20 cellular contexts compared by ENCODE assay signal in the genomic region with DNA sequence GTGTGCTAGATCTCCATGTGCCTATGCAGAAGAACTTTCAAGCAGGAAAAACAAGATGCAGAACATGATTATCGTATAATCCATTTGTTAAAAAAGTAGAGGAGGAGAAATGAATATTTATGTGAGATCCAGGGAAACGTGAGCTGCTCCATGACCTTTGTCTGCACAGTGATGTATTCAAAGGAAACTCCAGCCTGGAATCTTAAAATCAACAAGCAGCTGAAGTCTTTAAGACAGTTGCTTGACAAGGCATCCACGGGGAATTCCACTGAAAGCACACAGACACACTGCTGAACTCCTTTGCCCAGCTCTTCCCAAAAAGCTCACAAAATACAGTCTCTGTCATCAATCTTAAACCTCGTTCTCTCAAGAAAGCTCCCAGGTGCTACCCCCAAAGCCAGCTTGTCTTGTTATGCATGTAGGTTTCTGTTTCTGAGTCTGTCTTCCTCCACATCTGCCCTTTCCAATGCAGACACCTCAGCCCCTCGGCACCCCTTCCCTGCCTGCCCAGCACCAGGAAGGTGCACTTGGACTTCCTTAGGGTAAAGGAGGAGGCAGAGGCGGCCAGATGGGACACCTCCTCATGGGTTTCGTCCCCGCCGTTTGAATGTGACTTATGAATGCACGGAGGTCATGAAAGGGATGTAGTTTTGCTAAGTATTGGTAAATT. TPM values are rescaled to one million over a fixed set of nuclear protein-coding genes. Genes with fewer than 3 reads are reported as not detected.
DNase-seq lines count a peak whose midpoint lies in the region; ATAC-seq, FAIRE-seq and TF ChIP-seq lines count a peak whose summit lies in the region.
"Had no signal": no experiment of that assay in that cellular context is flagged by ENCODE, and none has a peak within 500 bp of the region (broad histone marks: within the 10 kb centered on the region; RNA-seq: fewer than 3 reads in every experiment).

No MANE protein-coding gene starts in this region.

- CTCF ChIA-PET in GM12878 (lab: Yijun Ruan, JAX): interaction anchor here (0.7 to 1.8 kb wide), 7 partner anchors 10 to 60 kb away, joined by 3 to 17 read pairs (median 5); a partner anchor contains a TSS
- CTCF ChIA-PET in activated CD4-positive, alpha-beta T cell treated with anti-CD3 and anti-CD28 coated beads, Interleukin-2, amount 10 ng/mL, durations not matched to agents 7 days and 5 days (lab: Charles Lee): no interaction called here

- intact Hi-C loops in GM12878 (cut with micrococcal nuclease; ENCODE audit: unreplicated experiment): loop anchor here (2.0 kb wide), 1 partner anchor 19 kb away; no protein-coding TSS in a partner anchor
- intact Hi-C loops in kidney (cut with DNase I): no loop called here

- peak overlapping the region; percentile 60 for H3K27ac ChIP-seq in GM12878 (ENCODE audit: control insufficient read depth, insufficient read depth)
- no peak overlapping the region for H3K27ac ChIP-seq in kidney (ENCODE audit: low read depth in 2 of 2, low read length in 2 of 2)
- H3K27ac ChIP-seq: 22Rv1, left lung, tibial nerve had no signal

- BruUV-seq in GM12878 (replicated peaks; lab: Mats Ljungman, UMichigan): TSS peak; percentile 84

- peak overlapping the region; percentile 21 for H3K9ac ChIP-seq in GM12878 (ENCODE audit: control insufficient read depth, insufficient read depth, low read length)
- H3K9ac ChIP-seq in kidney (ENCODE audit: low read length in 2 of 2): no peak overlapping the region

- H3K27me3 ChIP-seq in GM12878 (replicated peaks in 1 of 2; ENCODE audit: control insufficient read depth in 2 of 2, insufficient read depth in 2 of 2, low read length in 1 of 2): no peaks in the 10 kb centered on the region
- H3K27me3 ChIP-seq: left lung, tibial nerve had no signal

- DNase-seq in NCI-H2171 treated with DMSO at 0.1 percent for 48 hours (lab: John Stamatoyannopoulos, UW) (peak; percentile 29), NCI-H2171 (lab: John Stamatoyannopoulos, UW) (no peak), GM12878 (ENCODE audit: low read depth, low spot score) (no peak), type B pancreatic cell (ENCODE audit: extremely low spot score, unreplicated experiment) (no peak), NCI-H446 (lab: John Stamatoyannopoulos, UW) (no peak), kidney (no peak)
- DNase-seq in activated CD4-positive, alpha-beta T cell treated with anti-CD3 and anti-CD28 coated beads, Interleukin-2, amount 10 ng/mL, durations not matched to agents 7 days and 5 days: no peak
- DNase-seq: activated CD8-positive, alpha-beta memory T cell treated with anti-CD3 and anti-CD28 coated beads, Interleukin-2, amount 10 ng/mL, durations not matched to agents 7 days and 5 days; activated gamma-delta T cell; DND-41; left lung; MM.1S; NCI-H1930; NCI-H510A treated with DMSO at 0.1 percent for 48 hours; SHP77 treated with DMSO at 0.1 percent for 48 hours; T-helper 17 cell had no signal

- peak overlapping the region; percentile 42 for H3K4me3 ChIP-seq in GM12878
- H3K4me3 ChIP-seq in kidney (ENCODE audit: low read length in 2 of 2): no peak overlapping the region
- H3K4me3 ChIP-seq: left lung, tibial nerve had no signal

- TF ChIP-seq EP300 in GM12878 (IDR thresholded peaks at IDR 0.05; ENCODE audit: borderline replicate concordance in 1 of 2, control insufficient read depth in 1 of 2, low read depth in 2 of 2, low read length in 2 of 2): no peak

- TF ChIP-seq RAD21 in GM12878 (IDR thresholded peaks at IDR 0.05; ENCODE audit: insufficient read depth, low read depth, low read length): no peak

- no peaks in the 10 kb centered on the region for H4K20me1 ChIP-seq in GM12878 (ENCODE audit: control insufficient read depth, insufficient read depth)

- H3K36me3 Mint-ChIP-seq in type B pancreatic cell: no peaks in the 10 kb centered on the region
- H3K36me3 Mint-ChIP-seq in activated CD4-positive, alpha-beta T cell treated with anti-CD3 and anti-CD28 coated beads, Interleukin-2, amount 10 ng/mL, durations not matched to agents 7 days and 5 days (ENCODE audit: low read depth): no peaks in the 10 kb centered on the region
- H3K36me3 Mint-ChIP-seq: activated CD8-positive, alpha-beta memory T cell treated with anti-CD3 and anti-CD28 coated beads, Interleukin-2, amount 10 ng/mL, durations not matched to agents 7 days and 5 days had no signal

- TF ChIP-seq CTCF in GM12878 (IDR thresholded peaks at IDR 0.05 in 2 of 3, conservative IDR thresholded peaks at IDR 0.05 in 1 of 3; ENCODE audit: control insufficient read depth in 2 of 3, extremely low read depth in 1 of 3, insufficient read depth in 1 of 3, low read depth in 3 of 3, low read length in 3 of 3): no peak
- TF ChIP-seq CTCF in type B pancreatic cell (conservative IDR thresholded peaks at IDR 0.05): no peak
- no peak for TF ChIP-seq CTCF in kidney (IDR thresholded peaks at IDR 0.05; ENCODE audit: borderline replicate concordance, extremely low read depth, insufficient read depth)

- H3K4me2 ChIP-seq in GM12878 (ENCODE audit: control insufficient read depth, insufficient read depth): peak overlapping the region; percentile 64

- H3K4me1 Mint-ChIP-seq in type B pancreatic cell (ENCODE audit: unreplicated experiment): no peaks in the 10 kb centered on the region
- no peaks in the 10 kb centered on the region for H3K4me1 Mint-ChIP-seq in activated CD4-positive, alpha-beta T cell treated with anti-CD3 and anti-CD28 coated beads, Interleukin-2, amount 10 ng/mL, durations not matched to agents 7 days and 5 days
- H3K4me1 Mint-ChIP-seq: activated CD8-positive, alpha-beta memory T cell treated with anti-CD3 and anti-CD28 coated beads, Interleukin-2, amount 10 ng/mL, durations not matched to agents 7 days and 5 days had no signal

- POLR2A ChIA-PET in GM12878 (lab: Charles Lee): interaction anchor here (0.6 to 3.3 kb wide), 7 partner anchors 18 to 247 kb away, joined by 3 to 28 read pairs (median 7); a partner anchor contains a TSS
- POLR2A ChIA-PET in activated CD4-positive, alpha-beta T cell treated with anti-CD3 and anti-CD28 coated beads, Interleukin-2, amount 10 ng/mL, durations not matched to agents 7 days and 5 days (lab: Charles Lee): no interaction called here

- ATAC-seq in HG02678 (IDR thresholded peaks at IDR 0.05; ENCODE audit: unreplicated experiment) (peak; percentile 68), GM12878 (peak; percentile 79)
- ATAC-seq: activated CD4-positive, CD25-positive, alpha-beta regulatory T cell treated with anti-CD3 and anti-CD28 coated beads, Interleukin-2, amount 50 U/mL, for 24 hours; activated CD8-positive, alpha-beta memory T cell treated with anti-CD3 and anti-CD28 coated beads, Interleukin-2, amount 10 ng/mL, durations not matched to agents 7 days and 5 days; left lung; T-helper 17 cell had no signal

- FAIRE-seq in GM12878 (lab: Jason Lieb, UNC): peak; percentile 88
- no peak for FAIRE-seq in kidney (lab: Jason Lieb, UNC)

- no peak overlapping the region for H3K27ac Mint-ChIP-seq in type B pancreatic cell
- no peak overlapping the region for H3K27ac Mint-ChIP-seq in activated CD4-positive, alpha-beta T cell treated with anti-CD3 and anti-CD28 coated beads, Interleukin-2, amount 10 ng/mL, durations not matched to agents 7 days and 5 days
- H3K27ac Mint-ChIP-seq: activated CD8-positive, alpha-beta memory T cell treated with anti-CD3 and anti-CD28 coated beads, Interleukin-2, amount 10 ng/mL, durations not matched to agents 7 days and 5 days; T-helper 17 cell had no signal

- H3K9me3 ChIP-seq in GM12878 (replicated peaks; ENCODE audit: control insufficient read depth, insufficient read depth, low read length): peaks cover 3% of the 10 kb centered on the region; the same call in 2 of the 3 replicates
- no peaks in the 10 kb centered on the region for H3K9me3 ChIP-seq in kidney (ENCODE audit: control insufficient read depth in 1 of 2, low read length in 2 of 2)
- H3K9me3 ChIP-seq: left lung, tibial nerve had no signal

- H2AFZ ChIP-seq in GM12878 (ENCODE audit: control insufficient read depth, low read depth, low read length): peak overlapping the region; percentile 56

- H3K4me1 ChIP-seq in GM12878 (ENCODE audit: control insufficient read depth, insufficient read depth, low read length) (peaks cover 11% of the 10 kb centered on the region), kidney (ENCODE audit: control insufficient read depth in 1 of 2, insufficient read depth in 1 of 2, low read depth in 1 of 2, low read length in 2 of 2) (peaks cover 0 to 2% of the 10 kb centered on the region in 2 donors)
- H3K4me1 ChIP-seq: left lung had no signal

- 86% methylated on average over 10 of the region's 10 CpGs for WGBS in GM12878 (ENCODE audit: insufficient coverage, insufficient replicate concordance, low lambda C conversion rate, missing lambda C conversion rate)

- no peaks in the 10 kb centered on the region; a peak in 1 of 4 replicates for H3K36me3 ChIP-seq in GM12878 (ENCODE audit: control insufficient read depth in 2 of 2, insufficient read depth in 2 of 2, low read length in 1 of 2)
- no peaks in the 10 kb centered on the region for H3K36me3 ChIP-seq in kidney (ENCODE audit: control insufficient read depth in 1 of 2, insufficient read depth in 2 of 2, low read length in 2 of 2)
- H3K36me3 ChIP-seq: left lung, tibial nerve had no signal

- H3K27me3 Mint-ChIP-seq in type B pancreatic cell: peaks cover 4% of the 10 kb centered on the region
- H3K27me3 Mint-ChIP-seq in activated CD4-positive, alpha-beta T cell treated with anti-CD3 and anti-CD28 coated beads, Interleukin-2, amount 10 ng/mL, durations not matched to agents 7 days and 5 days: peaks cover 13% of the 10 kb centered on the region

- peaks cover 5% of the 10 kb centered on the region for H3K9me3 Mint-ChIP-seq in type B pancreatic cell
- H3K9me3 Mint-ChIP-seq in activated CD4-positive, alpha-beta T cell treated with anti-CD3 and anti-CD28 coated beads, Interleukin-2, amount 10 ng/mL, durations not matched to agents 7 days and 5 days: no peaks in the 10 kb centered on the region

- no peak overlapping the region for H3K4me3 Mint-ChIP-seq in type B pancreatic cell
- H3K4me3 Mint-ChIP-seq in activated CD4-positive, alpha-beta T cell treated with anti-CD3 and anti-CD28 coated beads, Interleukin-2, amount 10 ng/mL, durations not matched to agents 7 days and 5 days: no peak overlapping the region
- H3K4me3 Mint-ChIP-seq: activated CD8-positive, alpha-beta memory T cell treated with anti-CD3 and anti-CD28 coated beads, Interleukin-2, amount 10 ng/mL, durations not matched to agents 7 days and 5 days; T-helper 17 cell had no signal

- peaks cover 7% of the 10 kb centered on the region for H3K79me2 ChIP-seq in GM12878 (ENCODE audit: control insufficient read depth, insufficient read depth, low read length)

- no peak; the same call in 1 of the 2 replicates for TF ChIP-seq POLR2A in GM12878 (IDR thresholded peaks at IDR 0.05; ENCODE audit: low read depth, low read length)

- RAD21 ChIA-PET in GM12878 (lab: Charles Lee; ENCODE audit: unreplicated experiment): interaction anchor here (0.6 to 2.6 kb wide), 13 partner anchors 10 to 60 kb away, joined by 3 to 24 read pairs (median 6); a partner anchor contains a TSS

- in situ Hi-C loops in GM12878 (cut with MboI): loop anchor here (25.0 kb wide), 1 partner anchor 1436 kb away; no protein-coding TSS in a partner anchor

- SMC1A ChIA-PET in GM12878 (lab: Charles Lee; ENCODE audit: uncharacterized antibody, unreplicated experiment): interaction anchor here (0.7 to 2.5 kb wide), 17 partner anchors 9 to 60 kb away, joined by 3 to 19 read pairs (median 4); a partner anchor contains a TSS

RNA-seq across cellular contexts. Expression of a gene that starts 28.7 kb away (rescaled TPM):
- total RNA-seq in GM12878 (2013; cell fraction: nucleolus; rRNA removed): 120 and 150 TPM in 2 replicates
- total RNA-seq in GM12878 (2014; rRNA removed) (15.6 and 23.0 TPM in 2 replicates), GM12878 (2014; rRNA removed; fragmentation: Illumina TruSeq; extraction: Trizol) (13.1 and 13.5 TPM in 2 replicates), GM12878 (2021) (51.5 and 58.3 TPM in 2 replicates), type B pancreatic cell (ENCODE audit: low replicate concordance) (2.0 and 4.1 TPM in 2 replicates), kidney (24.9 TPM)
- polyA plus RNA-seq in GM12878 (2011; ENCODE audit: low read depth): 14.1 TPM
- polyA plus RNA-seq in GM12878 (2011; rRNA removed) (14.0 and 23.0 TPM in 2 replicates), GM12878 (2014; fragmentation: Illumina TruSeq; extraction: Trizol) (14.8 and 17.5 TPM in 2 replicates), GM12878 (2014; fragmentation: Nextera tagmentation; extraction: Ambion mirVana) (1 to 10 TPM; 2.2 to 2.7 TPM), GM12878 (2014; rRNA removed) (29.9 and 33.8 TPM in 2 replicates), GM12878 (2016; fragmentation: Nextera tagmentation; extraction: Ambion mirVana) (10 to 100 TPM; 13.9 to 18.3 TPM), kidney (ENCODE audit: insufficient read depth, low read depth, low replicate concordance) (1.1 TPM)
- polyA plus RNA-seq in GM12878 (2011; cell fraction: cytosol; rRNA removed): 20.3 and 21.9 TPM in 2 replicates
- 82.2 and 90.7 TPM in 2 replicates for polyA plus RNA-seq in GM12878 (2011; cell fraction: nucleus; rRNA removed)
- 29.5 and 30.8 TPM in 2 replicates for polyA plus RNA-seq in GM12878 (2012)
- 26.7 and 37.6 TPM in 2 replicates for polyA minus RNA-seq in GM12878 (2011; rRNA and poly(A)+ RNA removed)
- 14.2 and 22.7 TPM in 2 replicates for polyA minus RNA-seq in GM12878 (2011; cell fraction: cytosol; rRNA and poly(A)+ RNA removed)
- polyA minus RNA-seq in GM12878 (2011; cell fraction: nucleus; rRNA and poly(A)+ RNA removed): 60.9 and 92.6 TPM in 2 replicates
- under 1 TPM; 0.40 to 0.45 TPM for total RNA-seq in activated CD4-positive, alpha-beta T cell treated with anti-CD3 and anti-CD28 coated beads, Interleukin-2, amount 10 ng/mL, durations not matched to agents 7 days and 5 days
